Comparison of ENCODE assay signal across 23 cellular contexts in genomic region chr1:228882041-228882784, GRCh38.
DNase-seq lines count a peak whose midpoint lies in the region; ATAC-seq and TF ChIP-seq lines count a peak whose summit lies in the region.
"Had no signal": no experiment of that assay in that cellular context is flagged by ENCODE, and none has a peak within 500 bp of the region (broad histone marks: within the 10 kb centered on the region; RNA-seq: fewer than 3 reads in every experiment).

No MANE protein-coding gene starts in this region.

- peaks cover 26% of the 10 kb centered on the region for H3K4me1 Mint-ChIP-seq in neural crest cell
- H3K4me1 Mint-ChIP-seq: B cell; CD4-positive, CD25-positive, alpha-beta regulatory T cell had no signal

- H3K9me2 ChIP-seq in hepatocyte (replicated peaks; ENCODE audit: insufficient read depth), result no peaks in the 10 kb centered on the region

- no peak overlapping the region for H3K4me3 Mint-ChIP-seq in neural crest cell
- H3K4me3 Mint-ChIP-seq: B cell; CD4-positive, CD25-positive, alpha-beta regulatory T cell; HFFc6 had no signal

- H3K9me3 Mint-ChIP-seq in neural crest cell, result peaks cover 14% of the 10 kb centered on the region

- no peaks in the 10 kb centered on the region for H3K79me2 ChIP-seq in hepatocyte

- H3K36me3 ChIP-seq in NT2/D1 (ENCODE audit: insufficient read depth, insufficient read length, low read length) (no peaks in the 10 kb centered on the region), hepatocyte (replicated peaks; ENCODE audit: insufficient read depth, low read depth) (no peaks in the 10 kb centered on the region)
- H3K36me3 ChIP-seq: SJCRH30 had no signal

- H3K36me3 Mint-ChIP-seq in neural crest cell (ENCODE audit: low read depth), result peaks cover 16% of the 10 kb centered on the region
- H3K36me3 Mint-ChIP-seq: CD4-positive, CD25-positive, alpha-beta regulatory T cell had no signal

- H3K4me1 ChIP-seq in NT2/D1 (ENCODE audit: insufficient read depth, insufficient read length) (peaks cover 7% of the 10 kb centered on the region), hepatocyte (ENCODE audit: insufficient read depth) (peaks cover 21% of the 10 kb centered on the region)
- H3K4me1 ChIP-seq: SJCRH30 had no signal

- TF ChIP-seq CTCF in C4-2B (conservative IDR thresholded peaks at IDR 0.05) (no peak), hepatocyte (IDR thresholded peaks at IDR 0.05; ENCODE audit: poor library complexity) (no peak), neural crest cell (conservative IDR thresholded peaks at IDR 0.05) (no peak)

- H4K20me1 ChIP-seq in hepatocyte (ENCODE audit: insufficient read depth, poor library complexity, severe bottlenecking), result no peaks in the 10 kb centered on the region

- H3K27me3 ChIP-seq in NT2/D1 (ENCODE audit: insufficient read depth, insufficient read length), result no peaks in the 10 kb centered on the region
- no peaks in the 10 kb centered on the region for H3K27me3 ChIP-seq in hepatocyte
- H3K27me3 ChIP-seq: SJCRH30 had no signal

- peak overlapping the region; percentile 27; the same call in 1 of the 2 replicates for H3K27ac ChIP-seq in C4-2B
- H3K27ac ChIP-seq in hepatocyte, result peak overlapping the region; percentile 19
- H3K27ac ChIP-seq: PC-9, RWPE1, SJCRH30 had no signal

- ATAC-seq in GM19397 (IDR thresholded peaks at IDR 0.05; ENCODE audit: unreplicated experiment), result no peak

- H3K4me3 ChIP-seq in NT2/D1 (ENCODE audit: insufficient read length, low read depth), result no peak overlapping the region
- H3K4me3 ChIP-seq in hepatocyte, result no peak overlapping the region
- H3K4me3 ChIP-seq: PC-9, SJCRH30 had no signal

- peak overlapping the region; percentile 94 for H3K27ac Mint-ChIP-seq in neural crest cell (ENCODE audit: unreplicated experiment)
- H3K27ac Mint-ChIP-seq: B cell; CD4-positive, CD25-positive, alpha-beta regulatory T cell; HFFc6 had no signal

- WGBS in hepatocyte (ENCODE audit: low lambda C conversion rate, missing lambda C conversion rate), result 73% methylated on average over 4 of the region's 4 CpGs

- H3K4me2 ChIP-seq in hepatocyte, result no peak overlapping the region
- H3K4me2 ChIP-seq: PC-9 had no signal

- H3K9me3 ChIP-seq in NT2/D1 (ENCODE audit: insufficient read depth, low read length) (peaks cover 21% of the 10 kb centered on the region), hepatocyte (ENCODE audit: low read depth) (no peaks in the 10 kb centered on the region)
- H3K9me3 ChIP-seq: SJCRH30 had no signal

- DNase-seq in NT2/D1 (ENCODE audit: low read depth, low spot score), result peak; percentile 86
- no peak for DNase-seq in hepatocyte (ENCODE audit: low spot score)
- no peak for DNase-seq in neural crest cell (ENCODE audit: low read depth, low spot score)
- no peak for DNase-seq in DMS114 treated with DMSO at 0.1 percent for 48 hours (lab: John Stamatoyannopoulos, UW; ENCODE audit: unreplicated experiment)
- no peak for DNase-seq in DMS 273 treated with DMSO at 0.1 percent for 48 hours (lab: John Stamatoyannopoulos, UW)
- DNase-seq in effector CD8-positive, alpha-beta T cell (lab: John Stamatoyannopoulos, UW), result no peak
- DNase-seq: 8988T; CD4-positive, CD25-positive, alpha-beta regulatory T cell; COR-L47; DMS153; GF-D8; HFFc6; IMR-90; NCI-H1436; NCI-H2029 treated with DMSO at 0.1 percent for 48 hours; NCI-H2171; NCI-H526; PC-9; SJCRH30 had no signal

- no peaks in the 10 kb centered on the region for H3K27me3 Mint-ChIP-seq in neural crest cell (ENCODE audit: low read depth)

- H3K9ac ChIP-seq in NT2/D1 (ENCODE audit: insufficient read length, low read depth), result no peak overlapping the region

- H2AFZ ChIP-seq in hepatocyte, result no peak overlapping the region
- H2AFZ ChIP-seq: PC-9 had no signal
